ENCODE assay signal across 8 cellular contexts in genomic region chr1:89632213-89633102, GRCh38. TPM values are rescaled to one million over a fixed set of nuclear protein-coding genes. Genes with fewer than 3 reads are reported as not detected.
DNase-seq lines count a peak whose midpoint lies in the region; ATAC-seq lines count a peak whose summit lies in the region.

No MANE protein-coding gene starts in this region.

- peak; percentile 85 for DNase-seq in AG08395 (ENCODE audit: low spot score)
- peak; percentile 82 for DNase-seq in NCI-H2196 (lab: John Stamatoyannopoulos, UW; ENCODE audit: unreplicated experiment)
- peak; percentile 89 for DNase-seq in activated CD4-positive, CD25-positive, alpha-beta regulatory T cell treated with anti-CD3 and anti-CD28 coated beads, Interleukin-2, amount 50 U/mL, for 72 hours
- DNase-seq in cerebellum (ENCODE audit: low spot score): peak; percentile 32
- peak; percentile 81 for DNase-seq in kidney tubule cell (ENCODE audit: low spot score)
- DNase-seq in stimulated activated CD4-positive, alpha-beta T cell treated with anti-CD3 and anti-CD28 coated beads, Interleukin-1b, Interleukin-23, amount 100 ng/mL, for 24 hours (ENCODE audit: low read depth in 4 of 4, low spot score in 1 of 4): peak; percentile 67 to 84 (median 76)

- peak; percentile 81 for ATAC-seq in GM18519 (IDR thresholded peaks at IDR 0.05; ENCODE audit: low FRiP score, unreplicated experiment)
- ATAC-seq in HG03064 (IDR thresholded peaks at IDR 0.05; ENCODE audit: low read depth, unreplicated experiment): peak; percentile 78

RNA-seq across cellular contexts. Expression of gene LRRC8C, which starts 0.5 kb away (rescaled TPM):
- 5.5 TPM for total RNA-seq in cerebellum

Comparison
In these comparisons a context has a peak if more than half of its experiments do, and no peak if none do; other contexts are left out.
1. Peak in every context shown above with its lines: DNase-seq and ATAC-seq.
2. DNase-seq: peak in every context shown above with its lines; median percentile 89 in activated CD4-positive, CD25-positive, alpha-beta regulatory T cell treated with anti-CD3 and anti-CD28 coated beads, Interleukin-2, amount 50 U/mL, for 72 hours; 85 in AG08395; 82 in NCI-H2196; 81 in kidney tubule cell; 76 in stimulated activated CD4-positive, alpha-beta T cell treated with anti-CD3 and anti-CD28 coated beads, Interleukin-1b, Interleukin-23, amount 100 ng/mL, for 24 hours; 32 in cerebellum.